ENCODE assay signal across 1 cellular context in the genomic region with DNA sequence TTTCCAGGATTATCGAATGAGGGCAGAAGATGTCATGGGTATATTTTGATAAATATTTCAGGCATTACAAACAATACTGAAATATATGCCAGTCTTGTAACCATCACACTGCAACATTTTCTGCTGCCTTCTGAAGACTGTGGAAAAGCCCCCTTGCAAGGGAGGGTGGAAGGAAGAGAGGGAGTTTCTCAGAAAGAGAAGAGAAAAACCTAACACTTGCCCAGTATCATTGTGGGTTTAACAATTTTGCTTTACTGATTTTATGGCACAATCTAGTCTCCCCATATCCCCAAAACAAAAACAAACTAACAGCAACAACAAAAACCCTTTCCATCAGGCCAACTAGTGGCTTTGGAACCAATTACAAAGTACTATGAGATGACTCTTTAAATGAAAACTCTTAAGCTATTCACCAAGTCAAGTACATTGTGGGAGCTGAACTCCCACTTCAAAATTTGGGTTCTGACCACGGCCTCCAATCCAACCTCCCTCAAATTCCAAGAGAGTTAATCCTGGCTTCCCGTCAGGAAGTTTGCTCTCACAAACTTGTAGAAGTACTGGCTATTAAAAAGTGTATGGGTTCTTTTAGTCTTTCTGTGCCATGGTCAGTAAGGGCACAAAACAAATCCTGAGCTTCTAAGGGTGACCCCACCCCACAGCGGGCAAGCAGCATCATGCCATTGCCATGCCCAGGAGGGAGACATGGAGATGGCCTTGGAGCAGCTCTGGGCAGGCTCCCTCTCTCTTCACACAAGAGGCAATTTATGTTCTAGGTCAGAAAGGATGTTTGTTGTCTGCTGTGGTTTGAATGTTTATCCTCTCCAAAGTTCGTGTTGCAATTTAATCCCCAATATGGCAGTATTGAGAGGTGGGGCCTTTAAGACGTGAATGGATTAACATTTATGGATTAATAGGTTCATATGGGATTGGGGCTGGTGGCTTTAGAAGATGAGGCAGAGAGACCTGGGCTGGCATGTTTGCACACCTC.
TF ChIP-seq lines count a peak whose summit lies in the region.

No MANE protein-coding gene starts in this region.

TF ChIP-seq in A549, 52 proteins besides CTCF, POLR2A, EP300 and RAD21 (continued from another document):
- TF ChIP-seq, protein P1, sequence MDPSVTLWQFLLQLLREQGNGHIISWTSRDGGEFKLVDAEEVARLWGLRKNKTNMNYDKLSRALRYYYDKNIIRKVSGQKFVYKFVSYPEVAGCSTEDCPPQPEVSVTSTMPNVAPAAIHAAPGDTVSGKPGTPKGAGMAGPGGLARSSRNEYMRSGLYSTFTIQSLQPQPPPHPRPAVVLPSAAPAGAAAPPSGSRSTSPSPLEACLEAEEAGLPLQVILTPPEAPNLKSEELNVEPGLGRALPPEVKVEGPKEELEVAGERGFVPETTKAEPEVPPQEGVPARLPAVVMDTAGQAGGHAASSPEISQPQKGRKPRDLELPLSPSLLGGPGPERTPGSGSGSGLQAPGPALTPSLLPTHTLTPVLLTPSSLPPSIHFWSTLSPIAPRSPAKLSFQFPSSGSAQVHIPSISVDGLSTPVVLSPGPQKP (IDR thresholded peaks at IDR 0.05; ENCODE audit: low read depth, low read length) = no peak
- TF ChIP-seq KDM5A (IDR thresholded peaks at IDR 0.05) = no peak
- TF ChIP-seq, protein P2, sequence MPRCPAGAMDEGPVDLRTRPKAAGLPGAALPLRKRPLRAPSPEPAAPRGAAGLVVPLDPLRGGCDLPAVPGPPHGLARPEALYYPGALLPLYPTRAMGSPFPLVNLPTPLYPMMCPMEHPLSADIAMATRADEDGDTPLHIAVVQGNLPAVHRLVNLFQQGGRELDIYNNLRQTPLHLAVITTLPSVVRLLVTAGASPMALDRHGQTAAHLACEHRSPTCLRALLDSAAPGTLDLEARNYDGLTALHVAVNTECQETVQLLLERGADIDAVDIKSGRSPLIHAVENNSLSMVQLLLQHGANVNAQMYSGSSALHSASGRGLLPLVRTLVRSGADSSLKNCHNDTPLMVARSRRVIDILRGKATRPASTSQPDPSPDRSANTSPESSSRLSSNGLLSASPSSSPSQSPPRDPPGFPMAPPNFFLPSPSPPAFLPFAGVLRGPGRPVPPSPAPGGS (IDR thresholded peaks at IDR 0.05) = no peak
- no peak for TF ChIP-seq FOSL2 (IDR thresholded peaks at IDR 0.05)
- TF ChIP-seq FOSL2 (CRISPR knock-in tag; IDR thresholded peaks at IDR 0.05) = no peak
- no peak for TF ChIP-seq ESRRA (IDR thresholded peaks at IDR 0.05; ENCODE audit: borderline replicate concordance, low read length)
